8 cellular contexts compared by ENCODE assay signal in the genomic region with DNA sequence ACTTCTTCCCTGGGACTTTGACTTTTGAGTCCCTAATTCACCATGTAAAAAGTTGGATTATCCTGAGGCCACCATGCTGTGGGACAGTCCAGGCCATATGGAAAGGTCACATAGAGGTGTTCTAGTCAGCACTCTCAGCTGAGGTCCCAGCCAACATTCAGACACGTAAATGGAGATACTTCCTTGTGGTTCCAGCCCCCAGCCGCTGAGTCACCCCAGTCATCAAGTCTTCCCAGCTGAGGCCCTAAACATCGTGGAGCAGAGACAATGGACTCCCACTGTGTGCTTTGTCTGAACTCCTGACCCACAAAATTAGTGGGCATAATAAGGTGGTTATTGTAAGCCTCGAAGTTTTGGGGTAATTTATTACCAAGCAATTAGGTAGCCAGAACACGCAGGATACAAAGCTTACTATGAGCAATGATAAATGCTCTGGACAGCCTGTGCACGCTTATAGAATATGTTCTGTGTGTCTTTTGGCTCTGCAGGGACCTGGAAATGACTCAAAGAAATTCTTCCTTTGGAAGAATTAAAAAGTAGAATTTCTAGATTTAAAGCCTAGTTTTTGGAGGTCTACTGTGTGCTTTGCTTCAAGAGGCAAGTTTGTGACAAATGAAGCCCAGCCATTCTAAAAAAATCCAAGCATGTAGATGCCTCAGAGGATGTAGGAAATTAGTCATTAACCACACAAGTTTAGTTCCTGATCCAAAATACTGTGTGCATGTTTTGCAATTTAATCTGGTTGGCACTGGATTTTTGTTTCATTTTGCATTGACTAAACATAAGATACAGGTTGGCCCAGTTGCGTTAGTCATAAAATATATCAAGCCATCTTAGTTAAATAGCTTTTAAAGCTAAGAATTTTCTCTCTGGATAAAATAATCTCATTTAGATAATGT. TPM values are rescaled to one million over a fixed set of nuclear protein-coding genes. Genes with fewer than 3 reads are reported as not detected.
DNase-seq lines count a peak whose midpoint lies in the region; ATAC-seq and TF ChIP-seq lines count a peak whose summit lies in the region.

No MANE protein-coding gene starts in this region.

- peak overlapping the region; percentile 66 for H3K27ac Mint-ChIP-seq in activated T-cell treated with anti-CD3 and anti-CD28 coated beads, Interleukin-2, amount 50 U/mL, for 24 hours

- peaks cover 15% of the 10 kb centered on the region for H3K4me1 ChIP-seq in HUES64 (ENCODE audit: insufficient read depth, low read length)
- peaks cover 0 to 19% (median 14%) of the 10 kb centered on the region in 4 donors for H3K4me1 ChIP-seq in stomach

- H3K4me1 Mint-ChIP-seq in activated T-cell treated with anti-CD3 and anti-CD28 coated beads, Interleukin-2, amount 50 U/mL, for 24 hours (ENCODE audit: low read depth): peaks cover 22% of the 10 kb centered on the region

- WGBS in HUES64: 42% methylated on average over 6 of the region's 7 CpGs
- WGBS in stomach, 5 donors: 11 to 30% (median 22%) methylated on average over 7 of the region's 7 CpGs

- TF ChIP-seq CTCF in VCaP (conservative IDR thresholded peaks at IDR 0.05) (no peak), stomach (IDR thresholded peaks at IDR 0.05) (no peak)

- peak overlapping the region; percentile 27 for H3K4me3 Mint-ChIP-seq in activated T-cell treated with anti-CD3 and anti-CD28 coated beads, Interleukin-2, amount 50 U/mL, for 24 hours

- H3K4me3 ChIP-seq in HUES64 (ENCODE audit: low read length): no peak overlapping the region
- no peak overlapping the region for H3K4me3 ChIP-seq in stomach

- no peak for ATAC-seq in HG02973 (IDR thresholded peaks at IDR 0.05; ENCODE audit: unreplicated experiment)

- H3K27me3 Mint-ChIP-seq in activated T-cell treated with anti-CD3 and anti-CD28 coated beads, Interleukin-2, amount 50 U/mL, for 24 hours: peaks cover 21% of the 10 kb centered on the region

- TF ChIP-seq POLR2A in stomach (IDR thresholded peaks at IDR 0.05): no peak

- no peak for TF ChIP-seq EP300 in stomach (IDR thresholded peaks at IDR 0.05)

- H3K9me3 ChIP-seq in HUES64 (ENCODE audit: insufficient read depth, low read depth, low read length) (no peaks in the 10 kb centered on the region), stomach (no peaks in the 10 kb centered on the region)

- no peaks in the 10 kb centered on the region for H3K27me3 ChIP-seq in HUES64 (ENCODE audit: insufficient read depth, low read length)
- H3K27me3 ChIP-seq in stomach: no peaks in the 10 kb centered on the region

- H3K27ac ChIP-seq in HUES64 (ENCODE audit: low read depth, low read length) (peak overlapping the region; percentile 18; the same call in 1 of the 2 replicates), VCaP (peak overlapping the region; percentile 97), stomach (peak overlapping the region; percentile 44 to 78 (median 61))

- peak overlapping the region; percentile 21; the same call in 1 of the 2 replicates for H3K9ac ChIP-seq in HUES64 (ENCODE audit: low read depth, low read length)

- no peaks in the 10 kb centered on the region for H3K9me3 Mint-ChIP-seq in activated T-cell treated with anti-CD3 and anti-CD28 coated beads, Interleukin-2, amount 50 U/mL, for 24 hours

- no peaks in the 10 kb centered on the region for H3K36me3 ChIP-seq in HUES64 (ENCODE audit: insufficient read depth, low read length)
- no peaks in the 10 kb centered on the region for H3K36me3 ChIP-seq in stomach

- DNase-seq in activated T-cell treated with anti-CD3 and anti-CD28 coated beads, Interleukin-2, amount 50 U/mL, for 24 hours: no peak
- no peak for DNase-seq in activated T-cell treated with anti-CD3 and anti-CD28 coated beads, Interleukin-2, amount 50 U/mL, for 1 hour
- DNase-seq in glomerular visceral epithelial cell (ENCODE audit: extremely low spot score): peak; percentile 84
- DNase-seq in stomach: peak; percentile 41
- DNase-seq in 8988T: no peak

- no peaks in the 10 kb centered on the region for H3K36me3 Mint-ChIP-seq in activated T-cell treated with anti-CD3 and anti-CD28 coated beads, Interleukin-2, amount 50 U/mL, for 24 hours (ENCODE audit: low read depth)

- intact Hi-C loops in stomach (cut with DNase I; ENCODE audit: low total_unique reads): no loop called here

RNA-seq across cellular contexts. Expression of gene SLC9A7, which starts 33.3 kb away (rescaled TPM):
- polyA plus RNA-seq in HUES64 (2013, experiment 1 of 2): 4.7 TPM
- 4.0 TPM for polyA plus RNA-seq in HUES64 (2013, experiment 2 of 2)
- total RNA-seq in stomach: 10 to 100 TPM in 4 of 5 donors, under 1 TPM in 1; 0.29 to 25.6 (median 17.9) TPM
- polyA plus RNA-seq in stomach: 1 to 10 TPM in 2 of 3 donors, under 1 TPM in 1; 0.76 to 3.0 (median 2.2) TPM

RNA-seq across cellular contexts. Expression of gene RP2, which starts 44.7 kb away (rescaled TPM):
- polyA plus RNA-seq in HUES64 (2013, experiment 1 of 2): 8.7 TPM
- 10.7 TPM for polyA plus RNA-seq in HUES64 (2013, experiment 2 of 2)
- total RNA-seq in stomach: 10 to 100 TPM in 2 of 5 donors, 1 to 10 TPM in 2, under 1 TPM in 1; 0.58 to 25.5 (median 7.5) TPM
- 1 to 10 TPM; 3.6 to 7.9 (median 5.2) TPM for polyA plus RNA-seq in stomach

Comparison
In these comparisons a context has a peak if more than half of its experiments do, and no peak if none do; other contexts are left out.
1. DNase-seq: peak in glomerular visceral epithelial cell (single experiment) and stomach (single experiment); none in activated T-cell treated with anti-CD3 and anti-CD28 coated beads, Interleukin-2, amount 50 U/mL, for 24 hours (single experiment), activated T-cell treated with anti-CD3 and anti-CD28 coated beads, Interleukin-2, amount 50 U/mL, for 1 hour (single experiment) and 8988T (single experiment).
2. H3K27ac ChIP-seq: peak in every context shown above with its lines; median percentile 97 in VCaP; 61 in stomach; 18 in HUES64.